Comparison of ENCODE assay signal across 8 cellular contexts in the genomic region with DNA sequence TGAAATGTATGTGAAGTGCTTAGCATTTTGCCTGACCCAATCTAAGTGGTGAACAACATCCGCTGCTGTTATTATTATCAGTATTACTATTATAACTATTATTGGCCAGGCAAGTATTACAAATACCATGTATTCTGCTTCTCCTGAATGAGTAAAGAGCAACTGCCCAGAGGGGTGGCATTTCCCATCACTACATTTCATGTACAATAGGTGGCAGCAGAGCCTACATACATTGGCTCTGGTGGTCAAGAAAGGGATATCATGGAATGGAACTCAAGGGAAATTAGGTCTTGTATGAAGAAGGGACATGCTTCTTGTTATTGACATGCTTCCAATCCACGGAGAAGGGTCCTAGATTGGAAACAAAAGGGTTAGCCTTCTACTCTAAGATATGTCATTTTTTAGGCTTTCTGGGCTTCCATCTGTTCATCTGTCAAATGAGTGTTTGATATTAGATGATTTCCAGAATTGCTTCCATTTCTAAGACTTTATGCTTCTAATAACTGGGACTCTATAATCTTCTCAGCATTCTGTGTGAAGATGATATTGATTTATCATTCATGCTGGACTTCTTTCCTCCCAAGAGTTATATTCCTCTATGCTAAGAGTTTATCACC.
DNase-seq lines count a peak whose midpoint lies in the region; ATAC-seq and TF ChIP-seq lines count a peak whose summit lies in the region.

No MANE protein-coding gene starts in this region.

- H3K4me1 ChIP-seq in OCI-LY3 (ENCODE audit: low read length), result peaks cover 20% of the 10 kb centered on the region

- no peak overlapping the region; the same call in 1 of the 2 replicates for H3K27ac ChIP-seq in OCI-LY3 (ENCODE audit: low read length)

- no peaks in the 10 kb centered on the region for H3K9me3 ChIP-seq in OCI-LY3 (ENCODE audit: insufficient read depth, low read length)

- no peak overlapping the region for H3K4me2 ChIP-seq in OCI-LY3 (ENCODE audit: low read length)

- H3K27me3 Mint-ChIP-seq in memory B cell, result no peaks in the 10 kb centered on the region

- DNase-seq in AG08396 (ENCODE audit: low spot score) (peak; percentile 56), HUDEP-2 (lab: John Stamatoyannopoulos, UW; ENCODE audit: unreplicated experiment in 76 of 76) (peak in 41 of 76 experiments; percentile 2 to 69 (median 35)), dermis blood vessel endothelial cell (peak; percentile 79), memory B cell (ENCODE audit: low spot score in 2 of 2) (peak in 1 of 2 donors; percentile 30)

- peak; percentile 83 for ATAC-seq in memory B cell (ENCODE audit: low read depth)
- ATAC-seq in GM18520 (IDR thresholded peaks at IDR 0.05; ENCODE audit: unreplicated experiment), result no peak
- ATAC-seq in GM18519 (IDR thresholded peaks at IDR 0.05; ENCODE audit: low FRiP score, unreplicated experiment), result no peak

- H3K4me3 Mint-ChIP-seq in memory B cell, result no peak overlapping the region

- no peak overlapping the region for H2AFZ ChIP-seq in OCI-LY3 (ENCODE audit: low read depth, low read length)

- peaks cover 9% of the 10 kb centered on the region for H3K36me3 ChIP-seq in OCI-LY3 (replicated peaks; ENCODE audit: low read depth, low read length)

- peaks cover 7% of the 10 kb centered on the region for H3K36me3 Mint-ChIP-seq in memory B cell

- H3K79me2 ChIP-seq in OCI-LY3 (ENCODE audit: low read length), result no peaks in the 10 kb centered on the region

- H3K9ac ChIP-seq in OCI-LY3 (ENCODE audit: low read length), result no peak overlapping the region

- no peaks in the 10 kb centered on the region for H3K27me3 ChIP-seq in OCI-LY3 (ENCODE audit: low read depth, low read length)

- no peaks in the 10 kb centered on the region for H3K9me3 Mint-ChIP-seq in memory B cell

- H3K27ac Mint-ChIP-seq in memory B cell, result peak overlapping the region; percentile 11

- peak; percentile 61; the same call in 1 of the 2 replicates for TF ChIP-seq CTCF in GM12874 (IDR thresholded peaks at IDR 0.05; ENCODE audit: insufficient read depth, low read depth, low read length)
- peak; percentile 92 for TF ChIP-seq CTCF in OCI-LY3 (IDR thresholded peaks at IDR 0.05; ENCODE audit: low read depth, low read length)

- no peaks in the 10 kb centered on the region for H4K20me1 ChIP-seq in OCI-LY3 (ENCODE audit: insufficient read depth, low read length)

- no peaks in the 10 kb centered on the region for H3K4me1 Mint-ChIP-seq in memory B cell

- no peak overlapping the region for H3K4me3 ChIP-seq in OCI-LY3 (ENCODE audit: low read length)
